ENCODE assay signal across 25 cellular contexts in genomic region chr3:113314923-113315322, GRCh38.
DNase-seq lines count a peak whose midpoint lies in the region; ATAC-seq, FAIRE-seq and TF ChIP-seq lines count a peak whose summit lies in the region.
"Had no signal": no experiment of that assay in that cellular context is flagged by ENCODE, and none has a peak within 500 bp of the region (broad histone marks: within the 10 kb centered on the region; RNA-seq: fewer than 3 reads in every experiment).

No MANE protein-coding gene starts in this region.

- DNase-seq in adipocyte (ENCODE audit: low read depth) = no peak
- DNase-seq in small intestine = no peak
- no peak for DNase-seq in AML-193 (lab: John Stamatoyannopoulos, UW)
- DNase-seq in heart left ventricle = no peak
- no peak for DNase-seq in activated CD4-positive, CD25-positive, alpha-beta regulatory T cell (lab: John Stamatoyannopoulos, UW)
- DNase-seq: BE2C; C1 segment of cervical spinal cord; CD4-positive, alpha-beta memory T cell; CD4-positive, CD25-positive, alpha-beta regulatory T cell; CD8-positive, alpha-beta memory T cell; COR-L47; DMS 273 treated with DMSO at 0.1 percent for 48 hours; DMS153; DMS53; DMS79; DND-41; EL; GF-D8 had no signal

- intact Hi-C loops in heart left ventricle (cut with DNase I) = no loop called here

- TF ChIP-seq CTCF in heart left ventricle (IDR thresholded peaks at IDR 0.05) = no peak

- H3K27me3 ChIP-seq in adipocyte (replicated peaks; ENCODE audit: control insufficient read depth, insufficient read depth, low read length) = no peaks in the 10 kb centered on the region
- H3K27me3 ChIP-seq in small intestine (ENCODE audit: control insufficient read depth in 2 of 2, insufficient read depth in 2 of 2, low read length in 2 of 2) = no peaks in the 10 kb centered on the region
- H3K27me3 ChIP-seq in heart left ventricle = no peaks in the 10 kb centered on the region
- H3K27me3 ChIP-seq: BE2C, BLaER1 had no signal

- H3K4me3 ChIP-seq in adipocyte (ENCODE audit: low read length) (peak overlapping the region; percentile 44), small intestine (ENCODE audit: low read depth in 1 of 2, low read length in 2 of 2) (no peak overlapping the region), heart left ventricle (no peak overlapping the region)
- H3K4me3 ChIP-seq: A549, BLaER1 had no signal

- peaks cover 28% of the 10 kb centered on the region for H3K9me3 ChIP-seq in adipocyte (ENCODE audit: control insufficient read depth, low read length)
- H3K9me3 ChIP-seq in small intestine (ENCODE audit: control insufficient read depth, low read depth) = no peaks in the 10 kb centered on the region
- H3K9me3 ChIP-seq in heart left ventricle = peaks cover 0 to 26% (median 9%) of the 10 kb centered on the region in 12 donors
- H3K9me3 ChIP-seq: BE2C had no signal

- 96 to 98% (median 96%) methylated on average over 2 of the region's 2 CpGs for WGBS in small intestine, 3 donors
- WGBS in heart left ventricle, 4 donors = 95 to 99% (median 96%) methylated on average over 2 of the region's 2 CpGs

- H3K9ac ChIP-seq in adipocyte (ENCODE audit: low read length) = no peak overlapping the region
- H3K9ac ChIP-seq: BLaER1 had no signal

- FAIRE-seq in G401.6 (lab: Jason Lieb, UNC) (peak; percentile 33), colon (lab: Jason Lieb, UNC) (peak; percentile 49), small intestine (lab: Jason Lieb, UNC) (peak; percentile 39)
- FAIRE-seq: A549, GM12892, GM18507 had no signal

- no peak for TF ChIP-seq POLR2A in heart left ventricle (IDR thresholded peaks at IDR 0.05)

- ATAC-seq in heart left ventricle = no peak
- ATAC-seq: A549 had no signal

- H3K4me1 ChIP-seq in adipocyte (ENCODE audit: control insufficient read depth, insufficient read depth, low read length) (no peaks in the 10 kb centered on the region), small intestine (ENCODE audit: control insufficient read depth in 2 of 2, insufficient read depth in 1 of 2, low read depth in 1 of 2, low read length in 1 of 2) (no peaks in the 10 kb centered on the region), heart left ventricle (no peaks in the 10 kb centered on the region)
- H3K4me1 ChIP-seq: A549, BE2C, BLaER1 had no signal

- H3K36me3 ChIP-seq in adipocyte (ENCODE audit: control insufficient read depth, insufficient read depth, low read length, severe bottlenecking) = no peaks in the 10 kb centered on the region
- H3K36me3 ChIP-seq in small intestine (ENCODE audit: control insufficient read depth in 2 of 2, insufficient read depth in 2 of 2, low read length in 2 of 2) = no peaks in the 10 kb centered on the region
- H3K36me3 ChIP-seq in heart left ventricle = peaks cover 0 to 23% (median 0%) of the 10 kb centered on the region in 9 donors
- H3K36me3 ChIP-seq: BE2C had no signal

- no peak overlapping the region for H3K27ac ChIP-seq in small intestine (ENCODE audit: low read depth in 1 of 2, low read length in 1 of 2)
- no peak overlapping the region for H3K27ac ChIP-seq in heart left ventricle
- H3K27ac ChIP-seq: 22Rv1, A549, BLaER1 had no signal
